Comparison of ENCODE assay signal across 9 cellular contexts in the genomic region with DNA sequence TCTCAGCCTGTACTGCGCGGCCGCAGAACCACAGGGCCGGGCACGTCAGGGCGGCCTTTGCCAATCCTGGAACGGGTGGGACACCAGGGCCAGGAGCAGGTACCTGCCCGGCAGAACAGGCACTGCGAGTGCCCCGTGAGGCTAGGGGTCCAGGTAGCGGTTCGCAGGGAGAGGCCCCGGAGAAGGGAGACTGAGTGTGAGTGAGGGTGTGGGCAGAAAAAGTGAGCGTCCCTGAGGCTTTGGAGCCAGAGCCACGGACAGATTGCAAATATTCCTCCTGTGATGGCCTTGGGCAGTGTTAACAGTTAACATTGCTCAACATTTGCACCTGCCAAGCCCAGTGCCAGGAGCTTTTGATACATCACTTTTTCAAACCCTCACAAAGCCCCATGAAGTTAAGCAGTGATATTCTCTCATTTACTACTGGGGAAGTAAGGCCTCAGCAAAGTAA. TPM values are rescaled to one million over a fixed set of nuclear protein-coding genes. Genes with fewer than 3 reads are reported as not detected.
A peak's percentile ranks its signal among the peaks of the same experiment; 100 is the strongest.
DNase-seq lines count a peak whose midpoint lies in the region; ATAC-seq, FAIRE-seq and TF ChIP-seq lines count a peak whose summit lies in the region.
"Had no signal": no experiment of that assay in that cellular context is flagged by ENCODE, and none has a peak within 500 bp of the region (broad histone marks: within the 10 kb centered on the region; RNA-seq: fewer than 3 reads in every experiment).

No MANE protein-coding gene starts in this region.

- H4K91ac ChIP-seq in H9 (ENCODE audit: insufficient read length, low read depth, low read length), result no peak overlapping the region

- H2BK120ac ChIP-seq in H9 (ENCODE audit: low read depth, low read length, poor library complexity, severe bottlenecking), result no peak overlapping the region

- no peak overlapping the region for H2AFZ ChIP-seq in H9 (ENCODE audit: low read length)

- no peak overlapping the region for H3K9ac ChIP-seq in H9 (ENCODE audit: extremely low read depth, insufficient read length, low read length)
- no peak overlapping the region for H3K9ac ChIP-seq in kidney (ENCODE audit: low read length in 2 of 2)

- no peak for FAIRE-seq in kidney (lab: Jason Lieb, UNC)

- H2BK12ac ChIP-seq in H9 (ENCODE audit: insufficient read length, low read depth, low read length), result no peak overlapping the region

- no peak overlapping the region for H3K18ac ChIP-seq in H9 (ENCODE audit: insufficient read length, low read depth, low read length)

- H3K23ac ChIP-seq in H9 (ENCODE audit: insufficient read length, low read depth, low read length), result no peak overlapping the region

- H3K36me3 ChIP-seq in ascending aorta (peaks cover 22 to 28% of the 10 kb centered on the region in 2 donors), kidney (ENCODE audit: control insufficient read depth in 1 of 2, insufficient read depth in 2 of 2, low read length in 2 of 2) (peaks cover 3 to 5% of the 10 kb centered on the region in 2 donors)

- DNase-seq in H9 (no peak), ascending aorta (ENCODE audit: low spot score in 2 of 2) (no peak), kidney (no peak)
- no peak for DNase-seq in stimulated activated effector memory CD8-positive, alpha-beta T cell treated with anti-CD3 and anti-CD28 coated beads, Interleukin-12 subunit alpha, Interleukin-12 subunit beta, amount 100 ng/mL, for 72 hours (ENCODE audit: low spot score in 2 of 2)

- 0 out of 5 replicates have a peak, but pooled peaks cover 0 to 2% of the 10 kb centered on the region in 2 experiments for H3K9me3 Mint-ChIP-seq in H9
- no peaks in the 10 kb centered on the region for H3K9me3 Mint-ChIP-seq in stimulated activated effector memory CD8-positive, alpha-beta T cell treated with anti-CD3 and anti-CD28 coated beads, Interleukin-12 subunit alpha, Interleukin-12 subunit beta, amount 100 ng/mL, for 72 hours

- H3T11ph ChIP-seq in H9 (ENCODE audit: low read length), result no peak overlapping the region

- H4K5ac ChIP-seq in H9 (ENCODE audit: insufficient read length, low read depth, low read length), result no peak overlapping the region

- intact Hi-C loops in ascending aorta (cut with DNase I) (loop anchor here (2.0 kb wide), 1 partner anchor 32 kb away; a partner anchor contains a TSS), kidney (cut with DNase I) (no loop called here)

- no peak for ATAC-seq in stimulated activated effector memory CD8-positive, alpha-beta T cell treated with anti-CD3 and anti-CD28 coated beads, Interleukin-12 subunit alpha, Interleukin-12 subunit beta, amount 100 ng/mL, for 72 hours
- ATAC-seq in HG03159 (IDR thresholded peaks at IDR 0.05; ENCODE audit: unreplicated experiment) (no peak), HG03280 (IDR thresholded peaks at IDR 0.05; ENCODE audit: unreplicated experiment) (no peak), HG02623 (IDR thresholded peaks at IDR 0.05; ENCODE audit: unreplicated experiment) (no peak)

- peaks cover 15 to 16% of the 10 kb centered on the region in 2 experiments for H3K4me1 Mint-ChIP-seq in H9
- peaks cover 17% of the 10 kb centered on the region for H3K4me1 Mint-ChIP-seq in stimulated activated effector memory CD8-positive, alpha-beta T cell treated with anti-CD3 and anti-CD28 coated beads, Interleukin-12 subunit alpha, Interleukin-12 subunit beta, amount 100 ng/mL, for 72 hours

- no peak overlapping the region for H2AK5ac ChIP-seq in H9 (ENCODE audit: insufficient read length, low read length)

- WGBS in H9 (ENCODE audit: extremely low coverage, insufficient read length, low lambda C conversion rate), result no CpG with 5 or more reads among the region's 15 CpGs

- no peaks in the 10 kb centered on the region for H3K79me1 ChIP-seq in H9 (ENCODE audit: insufficient read depth, low read depth, low read length, poor library complexity, severe bottlenecking)

- peak overlapping the region; percentile 75 to 89 for H3K4me3 Mint-ChIP-seq in H9
- peak overlapping the region; percentile 69 for H3K4me3 Mint-ChIP-seq in stimulated activated effector memory CD8-positive, alpha-beta T cell treated with anti-CD3 and anti-CD28 coated beads, Interleukin-12 subunit alpha, Interleukin-12 subunit beta, amount 100 ng/mL, for 72 hours

- H3K4ac ChIP-seq in H9 (ENCODE audit: low read depth, low read length), result no peak overlapping the region

- H3K4me1 ChIP-seq in H9 (ENCODE audit: insufficient read depth, low read length) (no peaks in the 10 kb centered on the region), ascending aorta (peaks cover 0 to 7% of the 10 kb centered on the region in 2 donors), kidney (ENCODE audit: control insufficient read depth in 1 of 2, insufficient read depth in 1 of 2, low read depth in 1 of 2, low read length in 2 of 2) (peaks cover 0 to 8% of the 10 kb centered on the region in 2 donors)

- peaks cover 0 to 21% (median 9%) of the 10 kb centered on the region in 3 experiments; a peak in 4 of 7 replicates for H3K36me3 Mint-ChIP-seq in H9 (ENCODE audit: insufficient read depth in 1 of 3, low read depth in 3 of 3)
- peaks cover 18% of the 10 kb centered on the region for H3K36me3 Mint-ChIP-seq in stimulated activated effector memory CD8-positive, alpha-beta T cell treated with anti-CD3 and anti-CD28 coated beads, Interleukin-12 subunit alpha, Interleukin-12 subunit beta, amount 100 ng/mL, for 72 hours

- H3K4me3 ChIP-seq in ascending aorta, result peak overlapping the region; percentile 58 to 67
- H3K4me3 ChIP-seq in kidney (ENCODE audit: low read length in 2 of 2), result peak overlapping the region; percentile 48 to 79

- no peak overlapping the region for H2BK5ac ChIP-seq in H9 (ENCODE audit: insufficient read length, low read length)

- H3K27ac Mint-ChIP-seq in H9, result peak overlapping the region in 1 of 3 experiments; percentile 73; a peak in 2 of 7 replicates
- H3K27ac Mint-ChIP-seq in stimulated activated effector memory CD8-positive, alpha-beta T cell treated with anti-CD3 and anti-CD28 coated beads, Interleukin-12 subunit alpha, Interleukin-12 subunit beta, amount 100 ng/mL, for 72 hours, result no peak overlapping the region

- no peak overlapping the region for H4K8ac ChIP-seq in H9 (replicated peaks; ENCODE audit: insufficient read length, low read depth, low read length)

- no peaks in the 10 kb centered on the region for H4K20me1 ChIP-seq in H9 (ENCODE audit: control insufficient read depth, insufficient read depth, insufficient read length)

- H3K56ac ChIP-seq in H9 (ENCODE audit: insufficient read length, low read depth, low read length), result no peak overlapping the region

- H2BK20ac ChIP-seq in H9 (ENCODE audit: low read depth, low read length, poor library complexity, severe bottlenecking), result no peak overlapping the region

- TF ChIP-seq CTCF in H9 (conservative IDR thresholded peaks at IDR 0.05) (no peak), ascending aorta (IDR thresholded peaks at IDR 0.05) (no peak), kidney (IDR thresholded peaks at IDR 0.05; ENCODE audit: borderline replicate concordance, extremely low read depth, insufficient read depth) (no peak)

- H3K27me3 ChIP-seq in H9 (ENCODE audit: insufficient read depth, low read length), result peaks cover 6% of the 10 kb centered on the region; the same call in 1 of the 2 replicates
- no peaks in the 10 kb centered on the region for H3K27me3 ChIP-seq in ascending aorta

- H3K27me3 Mint-ChIP-seq in H9 (ENCODE audit: low read depth), result peaks cover 36% of the 10 kb centered on the region

- H2BK15ac ChIP-seq in H9 (ENCODE audit: low read depth, low read length), result no peak overlapping the region

- H3K79me2 ChIP-seq in H9 (ENCODE audit: insufficient read depth, low read length), result no peaks in the 10 kb centered on the region

- H3K4me2 ChIP-seq in H9 (ENCODE audit: insufficient read depth, insufficient read length, low read length), result peak overlapping the region; percentile 84

- H3K23me2 ChIP-seq in H9 (ENCODE audit: insufficient read length, low read depth, low read length, poor library complexity, severe bottlenecking), result peaks cover 10% of the 10 kb centered on the region

- H3K9me3 ChIP-seq in H9 (ENCODE audit: control insufficient read depth, low read depth, low read length), result no peaks in the 10 kb centered on the region
- H3K9me3 ChIP-seq in ascending aorta, result no peaks in the 10 kb centered on the region
- no peaks in the 10 kb centered on the region for H3K9me3 ChIP-seq in kidney (ENCODE audit: control insufficient read depth in 1 of 2, low read length in 2 of 2)

- no peak overlapping the region for H3K14ac ChIP-seq in H9 (ENCODE audit: insufficient read depth, low read length)

- no peak overlapping the region for H3K27ac ChIP-seq in H9 (ENCODE audit: insufficient read length, low read depth, low read length)
- no peak overlapping the region for H3K27ac ChIP-seq in ascending aorta
- no peak overlapping the region for H3K27ac ChIP-seq in kidney (ENCODE audit: low read depth in 2 of 2, low read length in 2 of 2)

RNA-seq across cellular contexts. Expression of a gene that starts 0.5 kb away (rescaled TPM):
- total RNA-seq in H9 (2021) (1.1 TPM in 2 replicates), ascending aorta (not detected), kidney (0.54 TPM)
- polyA plus RNA-seq in kidney (ENCODE audit: insufficient read depth, low read depth, low replicate concordance), result 1.9 TPM

RNA-seq across cellular contexts. Expression of a gene that starts 17.9 kb away (rescaled TPM):
- total RNA-seq in H9 (2021) (15.5 and 15.6 TPM in 2 replicates), ascending aorta (8.9 TPM), kidney (22.6 TPM)
- 18.0 TPM for polyA plus RNA-seq in kidney (ENCODE audit: insufficient read depth, low read depth, low replicate concordance)

RNA-seq across cellular contexts. Expression of a gene that starts 23.3 kb away (rescaled TPM):
- total RNA-seq in H9 (2021), result 53.5 and 57.7 TPM in 2 replicates
- 27.7 TPM for total RNA-seq in ascending aorta
- 22.6 TPM for total RNA-seq in kidney
- polyA plus RNA-seq in kidney (ENCODE audit: insufficient read depth, low read depth, low replicate concordance), result 21.8 TPM

RNA-seq across cellular contexts. Expression of a gene that starts 31.8 kb away (rescaled TPM):
- 56.0 and 59.9 TPM in 2 replicates for total RNA-seq in H9 (2021)
- total RNA-seq in ascending aorta, result 49.6 TPM
- 49.9 TPM for total RNA-seq in kidney
- 40.1 TPM for polyA plus RNA-seq in kidney (ENCODE audit: insufficient read depth, low read depth, low replicate concordance)

RNA-seq across cellular contexts. Expression of a gene that starts 45.2 kb away (rescaled TPM):
- total RNA-seq in H9 (2021) (not detected in 2 replicates), ascending aorta (not detected), kidney (not detected)
- polyA plus RNA-seq in kidney (ENCODE audit: insufficient read depth, low read depth, low replicate concordance), result not detected
- total RNA-seq: T-helper 2 cell treated with Interferon-gamma antibody and Interleukin-4, amounts not matched to agents 100 ng/mL and 5 ng/mL, for 36 hours; temporal lobe had no signal
